In the genomic region with DNA sequence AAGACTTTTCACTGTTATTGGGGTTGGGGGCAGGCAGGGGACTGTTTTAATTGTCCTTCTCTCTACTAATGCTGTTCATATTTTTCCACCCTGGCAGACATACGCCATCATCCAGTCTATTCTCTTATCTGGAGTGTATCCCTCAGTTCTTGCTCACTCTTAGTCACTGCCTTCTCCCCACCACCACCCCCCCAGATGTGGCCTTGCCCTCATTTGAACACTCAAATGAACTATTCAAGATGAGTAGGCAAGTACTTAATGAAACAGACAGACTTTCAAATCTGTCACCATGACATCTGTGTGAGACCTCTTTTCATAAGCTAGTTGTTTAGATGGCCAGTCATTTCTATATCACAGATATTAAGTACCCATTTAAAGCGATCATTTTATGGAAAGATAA, we compare ENCODE assay signal across 10 cellular contexts. TPM values are rescaled to one million over a fixed set of nuclear protein-coding genes. Genes with fewer than 3 reads are reported as not detected.
A peak's percentile ranks its signal among the peaks of the same experiment; 100 is the strongest.
DNase-seq lines count a peak whose midpoint lies in the region; ATAC-seq, FAIRE-seq and TF ChIP-seq lines count a peak whose summit lies in the region.
"Had no signal": no experiment of that assay in that cellular context is flagged by ENCODE, and none has a peak within 500 bp of the region (broad histone marks: within the 10 kb centered on the region; RNA-seq: fewer than 3 reads in every experiment).

No MANE protein-coding gene starts in this region.

- peak overlapping the region; percentile 63 for H3K27ac Mint-ChIP-seq in activated naive CD8-positive, alpha-beta T cell treated with anti-CD3 and anti-CD28 coated beads for 36 hours

- peak; percentile 80 for ATAC-seq in HG02610 (IDR thresholded peaks at IDR 0.05; ENCODE audit: unreplicated experiment)
- ATAC-seq in psoas muscle = peak; percentile 41 to 76 (median 56)

- H3K27ac ChIP-seq in psoas muscle (peak overlapping the region; percentile 55), small intestine (ENCODE audit: low read depth in 1 of 2, low read length in 1 of 2) (no peak overlapping the region), sigmoid colon (no peak overlapping the region)

- H3K9me3 ChIP-seq in psoas muscle = no peaks in the 10 kb centered on the region
- no peaks in the 10 kb centered on the region for H3K9me3 ChIP-seq in small intestine (ENCODE audit: control insufficient read depth, low read depth)
- no peaks in the 10 kb centered on the region for H3K9me3 ChIP-seq in sigmoid colon

- 88 to 92% (median 89%) methylated on average over 2 of the region's 2 CpGs for WGBS in psoas muscle, 3 donors
- WGBS in small intestine, 3 donors = 70 to 91% (median 82%) methylated on average over 2 of the region's 2 CpGs
- WGBS in sigmoid colon, 2 donors = 83 to 87% methylated on average over 2 of the region's 2 CpGs

- no peak for TF ChIP-seq POLR2A in sigmoid colon (IDR thresholded peaks at IDR 0.05)

- TF ChIP-seq CTCF in psoas muscle (IDR thresholded peaks at IDR 0.05) (no peak), sigmoid colon (IDR thresholded peaks at IDR 0.05) (no peak)

- H3K4me1 Mint-ChIP-seq in activated naive CD8-positive, alpha-beta T cell treated with anti-CD3 and anti-CD28 coated beads for 36 hours = peaks cover 47% of the 10 kb centered on the region

- DNase-seq in COLO829 (ENCODE audit: low spot score) (peak; percentile 27), psoas muscle (no peak), small intestine (no peak), DMS53 treated with DMSO at 0.1 percent for 48 hours (lab: John Stamatoyannopoulos, UW; ENCODE audit: unreplicated experiment) (no peak), superior temporal gyrus (ENCODE audit: extremely low spot score) (no peak), sigmoid colon (no peak)
- DNase-seq in activated naive CD8-positive, alpha-beta T cell treated with anti-CD3 and anti-CD28 coated beads for 36 hours = peak; percentile 31
- DNase-seq: NCI-H446 treated with DMSO at 0.1 percent for 48 hours had no signal

- no peaks in the 10 kb centered on the region for H3K9me3 Mint-ChIP-seq in activated naive CD8-positive, alpha-beta T cell treated with anti-CD3 and anti-CD28 coated beads for 36 hours

- H3K27me3 ChIP-seq in psoas muscle (ENCODE audit: insufficient read depth in 3 of 3, low read length in 2 of 3) = no peaks in the 10 kb centered on the region
- H3K27me3 ChIP-seq in small intestine (ENCODE audit: control insufficient read depth in 2 of 2, insufficient read depth in 2 of 2, low read length in 2 of 2) = no peaks in the 10 kb centered on the region
- H3K27me3 ChIP-seq in sigmoid colon = no peaks in the 10 kb centered on the region

- peaks cover 48% of the 10 kb centered on the region for H3K36me3 Mint-ChIP-seq in activated naive CD8-positive, alpha-beta T cell treated with anti-CD3 and anti-CD28 coated beads for 36 hours

- no peak for TF ChIP-seq EP300 in sigmoid colon (IDR thresholded peaks at IDR 0.05)

- H3K36me3 ChIP-seq in psoas muscle (ENCODE audit: insufficient read depth in 1 of 2, low read depth in 1 of 2) (peaks cover 0 to 52% of the 10 kb centered on the region in 2 donors), small intestine (ENCODE audit: control insufficient read depth in 2 of 2, insufficient read depth in 2 of 2, low read length in 2 of 2) (peaks cover 0 to 1% of the 10 kb centered on the region in 2 donors), sigmoid colon (no peaks in the 10 kb centered on the region)

- H3K4me3 Mint-ChIP-seq in activated naive CD8-positive, alpha-beta T cell treated with anti-CD3 and anti-CD28 coated beads for 36 hours = no peak overlapping the region

- intact Hi-C loops in psoas muscle (cut with DNase I) (loop anchor here in 1 of 2 donors (10.0 kb wide), 1 partner anchor 253 kb away; no protein-coding TSS in a partner anchor), sigmoid colon (cut with DNase I) (no loop called here)

- no peak for FAIRE-seq in small intestine (lab: Jason Lieb, UNC)
- FAIRE-seq: colon had no signal

- H3K4me1 ChIP-seq in psoas muscle = peaks cover 83% of the 10 kb centered on the region
- peaks cover 0 to 16% of the 10 kb centered on the region in 2 donors for H3K4me1 ChIP-seq in small intestine (ENCODE audit: control insufficient read depth in 2 of 2, insufficient read depth in 1 of 2, low read depth in 1 of 2, low read length in 1 of 2)
- peaks cover 0 to 49% (median 27%) of the 10 kb centered on the region in 4 donors for H3K4me1 ChIP-seq in sigmoid colon

- H3K4me3 ChIP-seq in psoas muscle (no peak overlapping the region), small intestine (ENCODE audit: low read depth in 1 of 2, low read length in 2 of 2) (no peak overlapping the region), sigmoid colon (no peak overlapping the region)

- no peaks in the 10 kb centered on the region for H3K27me3 Mint-ChIP-seq in activated naive CD8-positive, alpha-beta T cell treated with anti-CD3 and anti-CD28 coated beads for 36 hours

RNA-seq across cellular contexts. Expression of a gene that starts 10.1 kb away (rescaled TPM):
- 10 to 100 TPM; 77.2 to 85.5 TPM for total RNA-seq in activated naive CD8-positive, alpha-beta T cell treated with anti-CD3 and anti-CD28 coated beads for 36 hours
- total RNA-seq in psoas muscle = 100 to 1,000 TPM; 187 to 254 (median 211) TPM
- polyA plus RNA-seq in psoas muscle = 100 to 1,000 TPM in 1 of 3 donors, 10 to 100 TPM in 2; 48.3 to 108 (median 76.1) TPM
- polyA plus RNA-seq in small intestine = 10 to 100 TPM; 15.9 to 26.0 (median 18.9) TPM
- total RNA-seq in sigmoid colon = 10 to 100 TPM; 45.7 to 50.8 (median 48.3) TPM
- 10 to 100 TPM; 46.0 to 83.7 (median 67.9) TPM for polyA plus RNA-seq in sigmoid colon

RNA-seq across cellular contexts. Expression of a gene that starts 54.0 kb away (rescaled TPM):
- total RNA-seq in activated naive CD8-positive, alpha-beta T cell treated with anti-CD3 and anti-CD28 coated beads for 36 hours = 100 to 1,000 TPM; 228 to 235 TPM
- total RNA-seq in psoas muscle (10 to 100 TPM; 70.6 to 97.6 (median 80.0) TPM), sigmoid colon (10 to 100 TPM; 23.0 to 28.0 (median 23.9) TPM)
- polyA plus RNA-seq in psoas muscle (100 to 1,000 TPM in 1 of 3 donors, 10 to 100 TPM in 2; 52.8 to 104 (median 91.4) TPM), small intestine (10 to 100 TPM; 47.0 to 70.4 (median 49.4) TPM), sigmoid colon (100 to 1,000 TPM in 1 of 3 donors, 10 to 100 TPM in 2; 79.3 to 102 (median 87.4) TPM)

Comparison
In these comparisons a context has a peak if more than half of its experiments do, and no peak if none do; other contexts are left out.
1. DNase-seq: peak in COLO829 (single experiment) and activated naive CD8-positive, alpha-beta T cell treated with anti-CD3 and anti-CD28 coated beads for 36 hours (single experiment); none in psoas muscle (0 of 2), small intestine (single experiment), DMS53 treated with DMSO at 0.1 percent for 48 hours (single experiment), superior temporal gyrus (single experiment) and sigmoid colon (single experiment).